Comparison of ENCODE assay signal across 1 cellular context in genomic region chr18:712401-713134, GRCh38.
A peak's percentile ranks its signal among the peaks of the same experiment; 100 is the strongest.
TF ChIP-seq lines count a peak whose summit lies in the region.

TSS of gene ENOSF1 (minus strand) at chr18:712630. CDS start at chr18:712587, 43 bp downstream.

TF ChIP-seq in HepG2, 621 proteins besides CTCF, POLR2A, EP300 and RAD21 (continued from another document and continues in another):
- TF ChIP-seq ZBTB4 (CRISPR knock-in tag; IDR thresholded peaks at IDR 0.05; ENCODE audit: borderline replicate concordance) (no peak), ZNF382 (CRISPR knock-in tag; IDR thresholded peaks at IDR 0.05; ENCODE audit: borderline replicate concordance) (no peak), GABPB1 (CRISPR knock-in tag; IDR thresholded peaks at IDR 0.05) (peak; percentile 68), TBX2 (CRISPR knock-in tag; IDR thresholded peaks at IDR 0.05; ENCODE audit: borderline replicate concordance) (peak; percentile 40; the same call in 1 of the 2 replicates), RBM39 (IDR thresholded peaks at IDR 0.05; ENCODE audit: low read depth, low read length, poor library complexity, severe bottlenecking) (peak; percentile 61), HDAC1 (CRISPR knock-in tag; IDR thresholded peaks at IDR 0.05) (peak; percentile 80), SMYD3 (CRISPR knock-in tag; IDR thresholded peaks at IDR 0.05) (no peak), NFRKB (IDR thresholded peaks at IDR 0.05) (no peak), SNAPC2 (CRISPR knock-in tag; IDR thresholded peaks at IDR 0.05) (peak; percentile 54; the same call in 1 of the 2 replicates), ZNF569 (CRISPR knock-in tag; IDR thresholded peaks at IDR 0.05; ENCODE audit: borderline replicate concordance) (no peak), CEBPG (CRISPR knock-in tag; IDR thresholded peaks at IDR 0.05) (no peak), ZNF3 (CRISPR knock-in tag; IDR thresholded peaks at IDR 0.05) (no peak), SRSF4 (IDR thresholded peaks at IDR 0.05; ENCODE audit: low read depth, low read length, poor library complexity, severe bottlenecking) (no peak), DMAP1 (CRISPR knock-in tag; IDR thresholded peaks at IDR 0.05) (peak; percentile 88), SRF (IDR thresholded peaks at IDR 0.05; ENCODE audit: low read depth, low read length) (no peak), TBL1XR1 (IDR thresholded peaks at IDR 0.05; ENCODE audit: borderline replicate concordance, low read length, partially characterized antibody) (no peak), ATAD3A (CRISPR knock-in tag; IDR thresholded peaks at IDR 0.05) (no peak), ZNF652 (CRISPR knock-in tag; IDR thresholded peaks at IDR 0.05; ENCODE audit: borderline replicate concordance, low read depth) (no peak), SMAD1 (CRISPR knock-in tag; IDR thresholded peaks at IDR 0.05; ENCODE audit: borderline replicate concordance, low read depth) (no peak), ZNF326 (CRISPR knock-in tag; IDR thresholded peaks at IDR 0.05; ENCODE audit: borderline replicate concordance) (no peak), ZNF746 (CRISPR knock-in tag; IDR thresholded peaks at IDR 0.05) (peak; percentile 67), ZNF83 (CRISPR knock-in tag; IDR thresholded peaks at IDR 0.05; ENCODE audit: borderline replicate concordance) (no peak), HMG20A (CRISPR knock-in tag; IDR thresholded peaks at IDR 0.05; ENCODE audit: borderline replicate concordance) (no peak), CSRNP2 (CRISPR knock-in tag; conservative IDR thresholded peaks at IDR 0.05; ENCODE audit: low read depth) (no peak), YEATS4 (CRISPR knock-in tag; IDR thresholded peaks at IDR 0.05; ENCODE audit: borderline replicate concordance) (peak; percentile 88; the same call in 1 of the 2 replicates), TMF1 (CRISPR knock-in tag; IDR thresholded peaks at IDR 0.05; ENCODE audit: low read depth) (peak; percentile 92), ZNF510 (CRISPR knock-in tag; IDR thresholded peaks at IDR 0.05; ENCODE audit: low read depth) (no peak), ZNF432 (CRISPR knock-in tag; IDR thresholded peaks at IDR 0.05; ENCODE audit: borderline replicate concordance) (no peak), GATA4 (IDR thresholded peaks at IDR 0.05; ENCODE audit: borderline replicate concordance, low read depth) (no peak), CBFB (CRISPR knock-in tag; IDR thresholded peaks at IDR 0.05) (no peak; the same call in 1 of the 2 replicates), ZNF562 (CRISPR knock-in tag; IDR thresholded peaks at IDR 0.05; ENCODE audit: borderline replicate concordance) (no peak), EED (CRISPR knock-in tag; IDR thresholded peaks at IDR 0.05) (no peak), ZNF33B (CRISPR knock-in tag; IDR thresholded peaks at IDR 0.05) (no peak), GATAD1 (CRISPR knock-in tag; IDR thresholded peaks at IDR 0.05) (peak; percentile 12; the same call in 1 of the 2 replicates), ZNF550 (CRISPR knock-in tag; IDR thresholded peaks at IDR 0.05; ENCODE audit: borderline replicate concordance) (no peak), HIVEP1 (CRISPR knock-in tag; IDR thresholded peaks at IDR 0.05) (no peak), KLF6 (CRISPR knock-in tag; IDR thresholded peaks at IDR 0.05) (no peak), ZFY (CRISPR knock-in tag; IDR thresholded peaks at IDR 0.05) (peak; percentile 69), ZBTB44 (CRISPR knock-in tag; IDR thresholded peaks at IDR 0.05) (no peak), CBX5 (CRISPR knock-in tag; IDR thresholded peaks at IDR 0.05; ENCODE audit: borderline replicate concordance) (0 out of 2 replicates have a peak, but pooled peaks have one; percentile 48), ZNF792 (CRISPR knock-in tag; IDR thresholded peaks at IDR 0.05) (no peak), ZNF180 (CRISPR knock-in tag; IDR thresholded peaks at IDR 0.05; ENCODE audit: borderline replicate concordance, low read depth) (no peak), ARID4A (CRISPR knock-in tag; IDR thresholded peaks at IDR 0.05; ENCODE audit: borderline replicate concordance) (peak; percentile 70; the same call in 1 of the 2 replicates), ZNF564 (CRISPR knock-in tag; IDR thresholded peaks at IDR 0.05) (peak; percentile 67; the same call in 1 of the 2 replicates), CENPT (CRISPR knock-in tag; IDR thresholded peaks at IDR 0.05; ENCODE audit: low read depth) (no peak), GTF3A (CRISPR knock-in tag; conservative IDR thresholded peaks at IDR 0.05) (no peak), PAF1 (CRISPR knock-in tag; IDR thresholded peaks at IDR 0.05) (no peak), FOXK2 (IDR thresholded peaks at IDR 0.05) (no peak), ZMYM4 (CRISPR knock-in tag; IDR thresholded peaks at IDR 0.05) (peak; percentile 80)
- TF ChIP-seq, protein P1, sequence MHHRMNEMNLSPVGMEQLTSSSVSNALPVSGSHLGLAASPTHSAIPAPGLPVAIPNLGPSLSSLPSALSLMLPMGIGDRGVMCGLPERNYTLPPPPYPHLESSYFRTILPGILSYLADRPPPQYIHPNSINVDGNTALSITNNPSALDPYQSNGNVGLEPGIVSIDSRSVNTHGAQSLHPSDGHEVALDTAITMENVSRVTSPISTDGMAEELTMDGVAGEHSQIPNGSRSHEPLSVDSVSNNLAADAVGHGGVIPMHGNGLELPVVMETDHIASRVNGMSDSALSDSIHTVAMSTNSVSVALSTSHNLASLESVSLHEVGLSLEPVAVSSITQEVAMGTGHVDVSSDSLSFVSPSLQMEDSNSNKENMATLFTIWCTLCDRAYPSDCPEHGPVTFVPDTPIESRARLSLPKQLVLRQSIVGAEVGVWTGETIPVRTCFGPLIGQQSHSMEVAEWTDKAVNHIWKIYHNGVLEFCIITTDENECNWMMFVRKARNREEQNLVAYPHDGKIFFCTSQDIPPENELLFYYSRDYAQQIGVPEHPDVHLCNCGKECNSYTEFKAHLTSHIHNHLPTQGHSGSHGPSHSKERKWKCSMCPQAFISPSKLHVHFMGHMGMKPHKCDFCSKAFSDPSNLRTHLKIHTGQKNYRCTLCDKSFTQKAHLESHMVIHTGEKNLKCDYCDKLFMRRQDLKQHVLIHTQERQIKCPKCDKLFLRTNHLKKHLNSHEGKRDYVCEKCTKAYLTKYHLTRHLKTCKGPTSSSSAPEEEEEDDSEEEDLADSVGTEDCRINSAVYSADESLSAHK (CRISPR knock-in tag; IDR thresholded peaks at IDR 0.05; ENCODE audit: borderline replicate concordance), result no peak
- TF ChIP-seq, protein P2, sequence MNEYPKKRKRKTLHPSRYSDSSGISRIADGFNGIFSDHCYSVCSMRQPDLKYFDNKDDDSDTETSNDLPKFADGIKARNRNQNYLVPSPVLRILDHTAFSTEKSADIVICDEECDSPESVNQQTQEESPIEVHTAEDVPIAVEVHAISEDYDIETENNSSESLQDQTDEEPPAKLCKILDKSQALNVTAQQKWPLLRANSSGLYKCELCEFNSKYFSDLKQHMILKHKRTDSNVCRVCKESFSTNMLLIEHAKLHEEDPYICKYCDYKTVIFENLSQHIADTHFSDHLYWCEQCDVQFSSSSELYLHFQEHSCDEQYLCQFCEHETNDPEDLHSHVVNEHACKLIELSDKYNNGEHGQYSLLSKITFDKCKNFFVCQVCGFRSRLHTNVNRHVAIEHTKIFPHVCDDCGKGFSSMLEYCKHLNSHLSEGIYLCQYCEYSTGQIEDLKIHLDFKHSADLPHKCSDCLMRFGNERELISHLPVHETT (CRISPR knock-in tag; conservative IDR thresholded peaks at IDR 0.05), result peak; percentile 94
- TF ChIP-seq, protein P3, sequence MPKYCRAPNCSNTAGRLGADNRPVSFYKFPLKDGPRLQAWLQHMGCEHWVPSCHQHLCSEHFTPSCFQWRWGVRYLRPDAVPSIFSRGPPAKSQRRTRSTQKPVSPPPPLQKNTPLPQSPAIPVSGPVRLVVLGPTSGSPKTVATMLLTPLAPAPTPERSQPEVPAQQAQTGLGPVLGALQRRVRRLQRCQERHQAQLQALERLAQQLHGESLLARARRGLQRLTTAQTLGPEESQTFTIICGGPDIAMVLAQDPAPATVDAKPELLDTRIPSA (CRISPR knock-in tag; IDR thresholded peaks at IDR 0.05; ENCODE audit: borderline replicate concordance), result no peak
